Comparison of ENCODE assay signal across 11 cellular contexts in genomic region chr9:134371731-134372130, GRCh38. TPM values are rescaled to one million over a fixed set of nuclear protein-coding genes. Genes with fewer than 3 reads are reported as not detected.
A peak's percentile ranks its signal among the peaks of the same experiment; 100 is the strongest.
DNase-seq lines count a peak whose midpoint lies in the region; ATAC-seq and TF ChIP-seq lines count a peak whose summit lies in the region.
"Had no signal": no experiment of that assay in that cellular context is flagged by ENCODE, and none has a peak within 500 bp of the region (broad histone marks: within the 10 kb centered on the region; RNA-seq: fewer than 3 reads in every experiment).

No MANE protein-coding gene starts in this region.

- intact Hi-C loops in lower lobe of right lung (cut with DNase I) = no loop called here

- peak overlapping the region; percentile 88 for H3K27ac ChIP-seq in lower lobe of right lung
- H3K27ac ChIP-seq in substantia nigra (ENCODE audit: low read depth, low read length, poor library complexity, severe bottlenecking) = peak overlapping the region; percentile 74

- H3K4me3 ChIP-seq in lower lobe of right lung = no peak overlapping the region

- peak; percentile 48 for DNase-seq in NCI-H226
- DNase-seq in endothelial cell (ENCODE audit: low spot score) = no peak
- DNase-seq in lower lobe of right lung = peak; percentile 93
- DNase-seq in substantia nigra (lab: John Stamatoyannopoulos, UW) = peak in 32 of 49 donors; percentile 15 to 76 (median 44)
- DNase-seq in activated CD4-positive, alpha-beta T cell treated with anti-CD3 and anti-CD28 coated beads, Interleukin-2, amount 50 U/mL, for 48 hours = no peak
- no peak for DNase-seq in stimulated activated naive CD4-positive, alpha-beta T cell treated with Interleukin-2 at 50 U/mL for 16 hours (lab: John Stamatoyannopoulos, UW)
- DNase-seq in activated CD4-positive, alpha-beta T cell treated with anti-CD3 and anti-CD28 coated beads for 1 hour = no peak
- no peak for DNase-seq in NCI-H1694 (lab: John Stamatoyannopoulos, UW)
- DNase-seq: activated CD4-positive, alpha-beta memory T cell treated with anti-CD3 and anti-CD28 coated beads for 36 hours; IMR-90 had no signal

- H3K4me3 Mint-ChIP-seq in endothelial cell (ENCODE audit: unreplicated experiment) = no peak overlapping the region
- H3K4me3 Mint-ChIP-seq: activated CD4-positive, alpha-beta memory T cell treated with anti-CD3 and anti-CD28 coated beads for 36 hours; stimulated activated naive CD8-positive, alpha-beta T cell treated with anti-CD3 and anti-CD28 coated beads, Interleukin-15, Interleukin-2, amounts not matched to agents 100 ng/mL and 50 ng/mL, for 24 hours had no signal

- H3K27me3 ChIP-seq in lower lobe of right lung (ENCODE audit: low read depth) = no peaks in the 10 kb centered on the region

- peaks cover 12% of the 10 kb centered on the region for H3K27me3 Mint-ChIP-seq in endothelial cell (ENCODE audit: unreplicated experiment)
- H3K27me3 Mint-ChIP-seq: activated CD4-positive, alpha-beta memory T cell treated with anti-CD3 and anti-CD28 coated beads for 36 hours had no signal

- H3K36me3 ChIP-seq in lower lobe of right lung = no peaks in the 10 kb centered on the region

- H3K4me1 Mint-ChIP-seq in endothelial cell (ENCODE audit: unreplicated experiment) = peaks cover 11% of the 10 kb centered on the region

- peak overlapping the region; percentile 52 for H3K27ac Mint-ChIP-seq in endothelial cell (ENCODE audit: unreplicated experiment)
- H3K27ac Mint-ChIP-seq: activated CD4-positive, alpha-beta memory T cell treated with anti-CD3 and anti-CD28 coated beads for 36 hours; stimulated activated naive CD8-positive, alpha-beta T cell treated with anti-CD3 and anti-CD28 coated beads, Interleukin-15, Interleukin-2, amounts not matched to agents 100 ng/mL and 50 ng/mL, for 24 hours had no signal

- H3K9me3 Mint-ChIP-seq in endothelial cell (ENCODE audit: unreplicated experiment) = no peaks in the 10 kb centered on the region
- H3K9me3 Mint-ChIP-seq: activated CD4-positive, alpha-beta memory T cell treated with anti-CD3 and anti-CD28 coated beads for 36 hours; stimulated activated naive CD8-positive, alpha-beta T cell treated with anti-CD3 and anti-CD28 coated beads, Interleukin-15, Interleukin-2, amounts not matched to agents 100 ng/mL and 50 ng/mL, for 24 hours had no signal

- H3K9me3 ChIP-seq in lower lobe of right lung = no peaks in the 10 kb centered on the region

- H3K4me1 ChIP-seq in lower lobe of right lung = peaks cover 87% of the 10 kb centered on the region

- no peak for TF ChIP-seq CTCF in endothelial cell (IDR thresholded peaks at IDR 0.05; ENCODE audit: unreplicated experiment)
- no peak for TF ChIP-seq CTCF in lower lobe of right lung (IDR thresholded peaks at IDR 0.05)

- peak; percentile 65 to 77 for ATAC-seq in lower lobe of right lung

- H3K36me3 Mint-ChIP-seq in endothelial cell (ENCODE audit: low read depth, unreplicated experiment) = peaks cover 4% of the 10 kb centered on the region
- H3K36me3 Mint-ChIP-seq: activated CD4-positive, alpha-beta memory T cell treated with anti-CD3 and anti-CD28 coated beads for 36 hours had no signal

RNA-seq across cellular contexts. Expression of gene RXRA, which starts 45.5 kb away (rescaled TPM):
- total RNA-seq in endothelial cell (ENCODE audit: unreplicated experiment) = 83.3 TPM
- total RNA-seq in lower lobe of right lung = 85.7 TPM

Comparison
In these comparisons a context has a peak if more than half of its experiments do, and no peak if none do; other contexts are left out.
1. DNase-seq: peak in NCI-H226 (single experiment), lower lobe of right lung (single experiment) and substantia nigra (32 of 49); none in endothelial cell (single experiment), activated CD4-positive, alpha-beta T cell treated with anti-CD3 and anti-CD28 coated beads, Interleukin-2, amount 50 U/mL, for 48 hours (0 of 2), stimulated activated naive CD4-positive, alpha-beta T cell treated with Interleukin-2 at 50 U/mL for 16 hours (single experiment), activated CD4-positive, alpha-beta T cell treated with anti-CD3 and anti-CD28 coated beads for 1 hour (single experiment) and NCI-H1694 (single experiment).